ENCODE assay signal across 8 cellular contexts in genomic region chr13:106567421-106568224, GRCh38. TPM values are rescaled to one million over a fixed set of nuclear protein-coding genes. Genes with fewer than 3 reads are reported as not detected.
A peak's percentile ranks its signal among the peaks of the same experiment; 100 is the strongest.
DNase-seq lines count a peak whose midpoint lies in the region; ATAC-seq and TF ChIP-seq lines count a peak whose summit lies in the region.

Gene ARGLU1 (minus strand): TSS chr13:106568137. CDS start chr13:106567919, 218 bp downstream.

- H3K27ac Mint-ChIP-seq in activated CD8-positive, alpha-beta T cell treated with anti-CD3 and anti-CD28 coated beads for 36 hours, result peak within 1 kb of the TSS; percentile 94

- H3K4me1 ChIP-seq in ectodermal cell (ENCODE audit: control insufficient read depth, insufficient read depth, low read length) (peaks cover 22% of the 10 kb centered on the region), lung (ENCODE audit: control insufficient read depth in 2 of 2, insufficient read depth in 2 of 2, low read length in 2 of 2) (peaks cover 2 to 24% of the 10 kb centered on the region in 2 donors)

- H3K27ac ChIP-seq in ectodermal cell (ENCODE audit: insufficient read depth, low read depth, low read length, poor library complexity, severe bottlenecking) (peak within 1 kb of the TSS; percentile 86), lung (ENCODE audit: low read depth in 1 of 2, low read length in 1 of 2) (peak within 1 kb of the TSS; percentile 95 to 98)

- CTCF ChIA-PET in BJ (lab: Yijun Ruan, JAX), result interaction anchor here (1.2 to 2.4 kb wide), 4 partner anchors 9 to 56 kb away, joined by 3 to 10 read pairs (median 4); no protein-coding TSS in a partner anchor
- CTCF ChIA-PET in activated CD8-positive, alpha-beta T cell treated with anti-CD3 and anti-CD28 coated beads for 36 hours (lab: Charles Lee), result interaction anchor here (1.2 to 1.7 kb wide), 4 partner anchors 18 to 52 kb away, joined by 3 to 16 read pairs (median 3); partner anchors contain the start of gene EFNB2

- peak; percentile 96 for TF ChIP-seq POLR2A in GM19193 (IDR thresholded peaks at IDR 0.05; ENCODE audit: extremely low read depth, insufficient read depth, insufficient read length)

- H3K27me3 ChIP-seq in BJ (ENCODE audit: control insufficient read depth, insufficient read depth, low read length) (no peaks in the 10 kb centered on the region), ectodermal cell (ENCODE audit: control insufficient read depth, insufficient read depth, low read length, poor library complexity, severe bottlenecking) (no peaks in the 10 kb centered on the region), lung (ENCODE audit: control insufficient read depth, insufficient read depth) (no peaks in the 10 kb centered on the region)

- H3K9me3 Mint-ChIP-seq in activated CD8-positive, alpha-beta T cell treated with anti-CD3 and anti-CD28 coated beads for 36 hours, result peaks cover 2% of the 10 kb centered on the region

- peak within 1 kb of the TSS; percentile 95 for H3K4me3 ChIP-seq in BJ (ENCODE audit: low read depth, low read length)
- H3K4me3 ChIP-seq in ectodermal cell (ENCODE audit: insufficient read depth, low read depth, low read length), result peak within 1 kb of the TSS; percentile 96
- peak within 1 kb of the TSS; percentile 97 for H3K4me3 ChIP-seq in lung

- H3K9me3 ChIP-seq in ectodermal cell (ENCODE audit: control insufficient read depth, low read length) (no peaks in the 10 kb centered on the region), lung (ENCODE audit: control insufficient read depth in 2 of 2, insufficient read depth in 1 of 2, low read length in 1 of 2) (no peaks in the 10 kb centered on the region)

- peaks cover 40% of the 10 kb centered on the region for H3K36me3 Mint-ChIP-seq in activated CD8-positive, alpha-beta T cell treated with anti-CD3 and anti-CD28 coated beads for 36 hours (ENCODE audit: low read depth)

- TF ChIP-seq CTCF in BJ (IDR thresholded peaks at IDR 0.05; ENCODE audit: insufficient read depth, low read depth, low read length) (no peak), lung (IDR thresholded peaks at IDR 0.05; ENCODE audit: control extremely low read depth, extremely low read depth) (no peak)
- no peak for TF ChIP-seq CTCF in activated CD8-positive, alpha-beta T cell treated with anti-CD3 and anti-CD28 coated beads for 36 hours (IDR thresholded peaks at IDR 0.05)

- peaks cover 49% of the 10 kb centered on the region for H3K4me1 Mint-ChIP-seq in activated CD8-positive, alpha-beta T cell treated with anti-CD3 and anti-CD28 coated beads for 36 hours (ENCODE audit: low read depth)

- WGBS in ectodermal cell, 2 experiments, result 0% methylated on average over 109 of the region's 109 CpGs
- 0 to 1% methylated on average over 109 of the region's 109 CpGs for WGBS in lung, 2 donors

- intact Hi-C loops in activated CD8-positive, alpha-beta T cell treated with anti-CD3 and anti-CD28 coated beads for 36 hours (cut with micrococcal nuclease), result no loop called here

- peak within 1 kb of the TSS; percentile 100 for H3K4me3 Mint-ChIP-seq in activated CD8-positive, alpha-beta T cell treated with anti-CD3 and anti-CD28 coated beads for 36 hours

- H3K27me3 Mint-ChIP-seq in activated CD8-positive, alpha-beta T cell treated with anti-CD3 and anti-CD28 coated beads for 36 hours, result no peaks in the 10 kb centered on the region

- H3K36me3 ChIP-seq in BJ (ENCODE audit: control insufficient read depth, insufficient read depth, low read length), result no peaks in the 10 kb centered on the region
- no peaks in the 10 kb centered on the region for H3K36me3 ChIP-seq in ectodermal cell (ENCODE audit: control insufficient read depth, insufficient read depth, low read length)
- H3K36me3 ChIP-seq in lung (ENCODE audit: control insufficient read depth in 2 of 2, insufficient read depth in 2 of 2, low read length in 2 of 2), result no peaks in the 10 kb centered on the region

- DNase-seq in BJ (ENCODE audit: low read depth) (peak; percentile 52), NCI-H526 treated with DMSO at 0.1 percent for 48 hours (lab: John Stamatoyannopoulos, UW) (peak; percentile 85), lung (ENCODE audit: low spot score) (peak; percentile 95)
- peak; percentile 93 for DNase-seq in activated CD8-positive, alpha-beta T cell treated with anti-CD3 and anti-CD28 coated beads for 36 hours
- peak; percentile 88 to 93 (median 89) for DNase-seq in stimulated activated CD4-positive, alpha-beta T cell treated with anti-CD3 and anti-CD28 coated beads, TNF-alpha, amount 100 ng/mL, for 48 hours (ENCODE audit: low read depth in 3 of 3)

- POLR2A ChIA-PET in BJ (lab: Charles Lee), result no interaction called here
- POLR2A ChIA-PET in activated CD8-positive, alpha-beta T cell treated with anti-CD3 and anti-CD28 coated beads for 36 hours (lab: Charles Lee), result interaction anchor here (0.9 to 1.1 kb wide), 7 partner anchors 9 to 33 kb away, joined by 3 read pairs; no protein-coding TSS in a partner anchor

- ATAC-seq in HG03432 (IDR thresholded peaks at IDR 0.05; ENCODE audit: unreplicated experiment) (peak; percentile 85), lung (ENCODE audit: insufficient read depth, low FRiP score) (peak; percentile 97)
- peak; percentile 86 for ATAC-seq in activated CD8-positive, alpha-beta T cell treated with anti-CD3 and anti-CD28 coated beads for 36 hours

RNA-seq across cellular contexts. Expression of gene ARGLU1, which starts in this region (rescaled TPM):
- polyA plus RNA-seq in BJ (2011; rRNA removed), result 25.6 and 46.3 TPM in 2 replicates
- 4.0 and 4.6 TPM in 2 replicates for polyA minus RNA-seq in BJ (2011; rRNA and poly(A)+ RNA removed)
- total RNA-seq in activated CD8-positive, alpha-beta T cell treated with anti-CD3 and anti-CD28 coated beads for 36 hours, result 10 to 100 TPM; 89.2 to 91.8 TPM
- polyA plus RNA-seq in ectodermal cell (2013, experiment 1 of 4), result 244 TPM
- polyA plus RNA-seq in ectodermal cell (2013, experiment 2 of 4), result 234 TPM
- 236 TPM for polyA plus RNA-seq in ectodermal cell (2013, experiment 3 of 4)
- polyA plus RNA-seq in ectodermal cell (2013, experiment 4 of 4), result 269 TPM
- total RNA-seq in lung, result 100 to 1,000 TPM in 1 of 2 donors, 10 to 100 TPM in 1; 63.9 to 256 TPM
- polyA plus RNA-seq in lung, result 100 to 1,000 TPM in 1 of 2 donors, 10 to 100 TPM in 1; 58.8 to 119 TPM

Comparison
In these comparisons a context has a peak if more than half of its experiments do, and no peak if none do; other contexts are left out.
1. Peak in every context shown above with its lines: DNase-seq, ATAC-seq, H3K4me3 ChIP-seq and H3K27ac ChIP-seq.